ENCODE assay signal across 16 cellular contexts in the genomic region with DNA sequence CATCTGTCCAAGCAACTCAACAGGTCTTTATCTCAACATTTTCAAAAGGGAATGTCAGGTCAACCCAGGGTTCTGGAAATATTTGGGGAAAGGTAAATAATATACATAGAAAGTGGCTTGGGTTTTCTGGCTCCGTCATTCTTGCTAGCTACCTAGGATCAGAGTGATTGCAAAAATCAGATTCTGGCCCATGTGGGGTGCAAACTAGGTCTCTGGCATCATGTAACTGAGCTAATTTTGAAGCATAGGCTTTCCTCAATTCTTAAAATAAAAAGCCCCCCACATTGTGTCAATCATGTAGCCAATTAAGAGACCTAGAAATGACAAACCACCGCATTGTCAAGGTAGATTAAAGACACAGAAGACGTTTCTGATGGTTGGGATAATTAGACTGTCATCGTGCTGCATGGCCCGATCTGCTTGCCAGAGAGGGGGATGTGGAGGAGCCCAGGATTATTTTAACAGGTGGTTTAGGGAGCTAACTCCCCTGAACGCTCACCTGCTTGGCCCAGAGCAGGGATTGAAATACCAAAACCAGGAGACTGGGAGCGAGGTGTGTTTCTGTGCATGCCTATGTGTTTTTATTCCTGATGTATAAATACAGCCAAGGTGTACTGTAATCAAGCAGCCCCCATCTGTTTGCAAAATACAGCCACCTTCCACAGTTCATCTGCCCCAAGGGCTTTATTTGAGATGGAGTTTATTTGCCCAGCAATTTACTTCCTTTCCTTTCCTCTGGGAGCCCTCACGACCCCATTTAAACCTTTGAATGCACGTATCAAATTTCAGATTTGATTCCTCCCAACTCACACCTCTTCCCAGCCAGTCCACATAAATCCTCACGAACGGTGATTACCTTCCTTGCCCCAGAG.
A peak's percentile ranks its signal among the peaks of the same experiment; 100 is the strongest.
DNase-seq lines count a peak whose midpoint lies in the region; ATAC-seq and TF ChIP-seq lines count a peak whose summit lies in the region.
"Had no signal": no experiment of that assay in that cellular context is flagged by ENCODE, and none has a peak within 500 bp of the region (broad histone marks: within the 10 kb centered on the region; RNA-seq: fewer than 3 reads in every experiment).

No MANE protein-coding gene starts in this region.

- H3K27me3 ChIP-seq in hepatocyte: no peaks in the 10 kb centered on the region
- H3K27me3 ChIP-seq: BE2C, foreskin keratinocyte, upper lobe of right lung had no signal

- DNase-seq in NCI-H187 treated with DMSO at 0.1 percent for 48 hours (lab: John Stamatoyannopoulos, UW) (peak; percentile 73), NCI-H526 treated with DMSO at 0.1 percent for 48 hours (lab: John Stamatoyannopoulos, UW) (peak; percentile 66), hepatocyte (ENCODE audit: low spot score) (no peak), MCF 10A (ENCODE audit: unreplicated experiment) (no peak)
- no peak for DNase-seq in stimulated activated CD4-positive, alpha-beta T cell treated with anti-CD3 and anti-CD28 coated beads, Interleukin-12 subunit alpha, Interleukin-12 subunit beta, amount 100 ng/mL, for 4 hours
- DNase-seq: right cardiac atrium had no signal

- ATAC-seq in HG02588 (IDR thresholded peaks at IDR 0.05; ENCODE audit: unreplicated experiment) (no peak), GM21390 (IDR thresholded peaks at IDR 0.05; ENCODE audit: unreplicated experiment) (no peak)
- ATAC-seq: right cardiac atrium had no signal

- intact Hi-C loops in MCF 10A (cut with micrococcal nuclease): loop anchor here (1.0 kb wide), 1 partner anchor 347 kb away; no protein-coding TSS in a partner anchor

- no peaks in the 10 kb centered on the region for H4K20me1 ChIP-seq in hepatocyte (ENCODE audit: insufficient read depth, poor library complexity, severe bottlenecking)

- WGBS in hepatocyte (ENCODE audit: low lambda C conversion rate, missing lambda C conversion rate): 63% methylated on average over 11 of the region's 11 CpGs

- H3K4me1 ChIP-seq in HEK293 (ENCODE audit: control insufficient read depth, insufficient read depth, low read length) (peaks cover 9% of the 10 kb centered on the region), hepatocyte (ENCODE audit: insufficient read depth) (peaks cover 8% of the 10 kb centered on the region)
- H3K4me1 ChIP-seq: foreskin keratinocyte, upper lobe of right lung had no signal

- H3K4me1 Mint-ChIP-seq in MCF 10A (ENCODE audit: insufficient read depth, unreplicated experiment): no peaks in the 10 kb centered on the region

- H3K27ac Mint-ChIP-seq in MCF 10A (ENCODE audit: low read depth, unreplicated experiment): no peak overlapping the region
- H3K27ac Mint-ChIP-seq: activated CD8-positive, alpha-beta T cell treated with anti-CD3 and anti-CD28 coated beads for 36 hours; activated naive CD4-positive, alpha-beta T cell treated with anti-CD3 and anti-CD28 coated beads, Interleukin-2, amount 50 U/mL, for 72 hours; stimulated activated naive CD8-positive, alpha-beta T cell treated with anti-CD3 and anti-CD28 coated beads, Interleukin-15, Interleukin-2, amounts not matched to agents 100 ng/mL and 50 ng/mL, for 24 hours had no signal

- H3K4me3 ChIP-seq in HEK293 (ENCODE audit: low read depth, low read length) (no peak overlapping the region), hepatocyte (no peak overlapping the region)
- H3K4me3 ChIP-seq: coronary artery, upper lobe of right lung had no signal

- POLR2A ChIA-PET in HEK293 (lab: Yijun Ruan, JAX) (no interaction called here), MCF 10A (lab: Yijun Ruan, JAX) (no interaction called here)

- H3K27ac ChIP-seq in HEK293 (ENCODE audit: extremely low read depth, low read depth, low read length): no peak overlapping the region; the same call in 1 of the 2 replicates
- peak overlapping the region; percentile 78 for H3K27ac ChIP-seq in hepatocyte
- H3K27ac ChIP-seq: coronary artery, foreskin keratinocyte, upper lobe of right lung had no signal

- no TSS peak for BruUV-seq in MCF 10A (replicated peaks; lab: Mats Ljungman, UMichigan)

- H3K27me3 Mint-ChIP-seq in MCF 10A (ENCODE audit: insufficient read depth, unreplicated experiment): no peaks in the 10 kb centered on the region

- no peak overlapping the region for H3K4me3 Mint-ChIP-seq in MCF 10A (ENCODE audit: unreplicated experiment)
- H3K4me3 Mint-ChIP-seq: activated CD8-positive, alpha-beta T cell treated with anti-CD3 and anti-CD28 coated beads for 36 hours; stimulated activated naive CD8-positive, alpha-beta T cell treated with anti-CD3 and anti-CD28 coated beads, Interleukin-15, Interleukin-2, amounts not matched to agents 100 ng/mL and 50 ng/mL, for 24 hours had no signal

- TF ChIP-seq CTCF in HEK293 (tag by site-specific recombination; IDR thresholded peaks at IDR 0.05): no peak
- TF ChIP-seq CTCF in hepatocyte (IDR thresholded peaks at IDR 0.05; ENCODE audit: poor library complexity): no peak
- no peak for TF ChIP-seq CTCF in MCF 10A (IDR thresholded peaks at IDR 0.05; ENCODE audit: unreplicated experiment)

- no peak overlapping the region for H2AFZ ChIP-seq in hepatocyte

- no peaks in the 10 kb centered on the region for H3K36me3 ChIP-seq in HEK293 (ENCODE audit: control insufficient read depth in 2 of 2, insufficient read depth in 1 of 2, low read length in 2 of 2)
- no peaks in the 10 kb centered on the region for H3K36me3 ChIP-seq in hepatocyte (replicated peaks; ENCODE audit: insufficient read depth, low read depth)
- H3K36me3 ChIP-seq: BE2C, upper lobe of right lung had no signal

- no peaks in the 10 kb centered on the region for H3K79me2 ChIP-seq in hepatocyte

- no peaks in the 10 kb centered on the region for H3K36me3 Mint-ChIP-seq in MCF 10A (ENCODE audit: insufficient read depth, unreplicated experiment)
- H3K36me3 Mint-ChIP-seq: activated naive CD4-positive, alpha-beta T cell treated with anti-CD3 and anti-CD28 coated beads, Interleukin-2, amount 50 U/mL, for 72 hours had no signal

- no peaks in the 10 kb centered on the region for H3K9me3 ChIP-seq in HEK293 (ENCODE audit: control insufficient read depth, insufficient read depth, low read depth, low read length)
- H3K9me3 ChIP-seq in hepatocyte (ENCODE audit: low read depth): no peaks in the 10 kb centered on the region
- H3K9me3 ChIP-seq: BE2C, upper lobe of right lung had no signal

- no peaks in the 10 kb centered on the region for H3K9me2 ChIP-seq in hepatocyte (replicated peaks; ENCODE audit: insufficient read depth)

- peak overlapping the region; percentile 70 for H3K4me2 ChIP-seq in hepatocyte

- CTCF ChIA-PET in HEK293 (lab: Yijun Ruan, JAX): interaction anchor here (0.6 to 1.7 kb wide), 3 partner anchors 13 to 1644 kb away, joined by 3 to 5 read pairs (median 3); no protein-coding TSS in a partner anchor
- CTCF ChIA-PET in MCF 10A (lab: Yijun Ruan, JAX): no interaction called here

- no peaks in the 10 kb centered on the region for H3K9me3 Mint-ChIP-seq in MCF 10A (ENCODE audit: unreplicated experiment)
- H3K9me3 Mint-ChIP-seq: activated CD8-positive, alpha-beta T cell treated with anti-CD3 and anti-CD28 coated beads for 36 hours; activated naive CD4-positive, alpha-beta T cell treated with anti-CD3 and anti-CD28 coated beads, Interleukin-2, amount 50 U/mL, for 72 hours; stimulated activated naive CD8-positive, alpha-beta T cell treated with anti-CD3 and anti-CD28 coated beads, Interleukin-15, Interleukin-2, amounts not matched to agents 100 ng/mL and 50 ng/mL, for 24 hours had no signal

TF ChIP-seq in HEK293, 187 proteins besides CTCF, POLR2A, EP300 and RAD21 (continues in another document):
- no peak for TF ChIP-seq ZNF747 (tag by site-specific recombination; IDR thresholded peaks at IDR 0.05)
- 0 out of 2 replicates have a peak, but pooled peaks have one; percentile 47 for TF ChIP-seq FEZF1 (tag by site-specific recombination; IDR thresholded peaks at IDR 0.05)
- TF ChIP-seq WT1 (tag by site-specific recombination; IDR thresholded peaks at IDR 0.05): peak; percentile 53
- TF ChIP-seq ZBTB17 (tag by site-specific recombination; IDR thresholded peaks at IDR 0.05): no peak
- peak; percentile 48; the same call in 1 of the 2 replicates for TF ChIP-seq TRIM28 (IDR thresholded peaks at IDR 0.05; ENCODE audit: borderline replicate concordance, low read length)
- TF ChIP-seq ZNF155 (tag by site-specific recombination; IDR thresholded peaks at IDR 0.05): no peak
- no peak for TF ChIP-seq ZNF623 (tag by site-specific recombination; IDR thresholded peaks at IDR 0.05)
- TF ChIP-seq, protein P1, sequence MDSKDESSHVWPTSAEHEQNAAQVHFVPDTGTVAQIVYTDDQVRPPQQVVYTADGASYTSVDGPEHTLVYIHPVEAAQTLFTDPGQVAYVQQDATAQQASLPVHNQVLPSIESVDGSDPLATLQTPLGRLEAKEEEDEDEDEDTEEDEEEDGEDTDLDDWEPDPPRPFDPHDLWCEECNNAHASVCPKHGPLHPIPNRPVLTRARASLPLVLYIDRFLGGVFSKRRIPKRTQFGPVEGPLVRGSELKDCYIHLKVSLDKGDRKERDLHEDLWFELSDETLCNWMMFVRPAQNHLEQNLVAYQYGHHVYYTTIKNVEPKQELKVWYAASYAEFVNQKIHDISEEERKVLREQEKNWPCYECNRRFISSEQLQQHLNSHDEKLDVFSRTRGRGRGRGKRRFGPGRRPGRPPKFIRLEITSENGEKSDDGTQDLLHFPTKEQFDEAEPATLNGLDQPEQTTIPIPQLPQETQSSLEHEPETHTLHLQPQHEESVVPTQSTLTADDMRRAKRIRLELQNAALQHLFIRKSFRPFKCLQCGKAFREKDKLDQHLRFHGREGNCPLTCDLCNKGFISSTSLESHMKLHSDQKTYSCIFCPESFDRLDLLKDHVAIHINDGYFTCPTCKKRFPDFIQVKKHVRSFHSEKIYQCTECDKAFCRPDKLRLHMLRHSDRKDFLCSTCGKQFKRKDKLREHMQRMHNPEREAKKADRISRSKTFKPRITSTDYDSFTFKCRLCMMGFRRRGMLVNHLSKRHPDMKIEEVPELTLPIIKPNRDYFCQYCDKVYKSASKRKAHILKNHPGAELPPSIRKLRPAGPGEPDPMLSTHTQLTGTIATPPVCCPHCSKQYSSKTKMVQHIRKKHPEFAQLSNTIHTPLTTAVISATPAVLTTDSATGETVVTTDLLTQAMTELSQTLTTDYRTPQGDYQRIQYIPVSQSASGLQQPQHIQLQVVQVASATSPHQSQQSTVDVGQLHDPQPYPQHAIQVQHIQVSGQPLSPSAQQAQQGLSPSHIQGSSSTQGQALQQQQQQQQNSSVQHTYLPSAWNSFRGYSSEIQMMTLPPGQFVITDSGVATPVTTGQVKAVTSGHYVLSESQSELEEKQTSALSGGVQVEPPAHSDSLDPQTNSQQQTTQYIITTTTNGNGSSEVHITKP (tag by site-specific recombination; IDR thresholded peaks at IDR 0.05): peak; percentile 72
- no peak for TF ChIP-seq ZNF274 (IDR thresholded peaks at IDR 0.05; ENCODE audit: low read length)
- no peak for TF ChIP-seq ZNF274 (tag by site-specific recombination; IDR thresholded peaks at IDR 0.05; ENCODE audit: borderline replicate concordance)

Comparison
In these comparisons a context has a peak if more than half of its experiments do, and no peak if none do; other contexts are left out.
1. DNase-seq: peak in NCI-H187 treated with DMSO at 0.1 percent for 48 hours (single experiment) and NCI-H526 treated with DMSO at 0.1 percent for 48 hours (single experiment); none in hepatocyte (single experiment), stimulated activated CD4-positive, alpha-beta T cell treated with anti-CD3 and anti-CD28 coated beads, Interleukin-12 subunit alpha, Interleukin-12 subunit beta, amount 100 ng/mL, for 4 hours (single experiment) and MCF 10A (single experiment).